In genomic region chr1:35433714-35434113, GRCh38 we compare ENCODE assay signal across 19 cellular contexts.
"Had no signal": no experiment of that assay in that cellular context is flagged by ENCODE, and none has a peak within 500 bp of the region (broad histone marks: within the 10 kb centered on the region; RNA-seq: fewer than 3 reads in every experiment).

No MANE protein-coding gene starts in this region.

- H3K4me2 ChIP-seq: hepatocyte had no signal

- H3K27me3 ChIP-seq: hepatocyte had no signal

- H3K9me3 ChIP-seq: prostate gland had no signal

- H3K27ac Mint-ChIP-seq: activated CD8-positive, alpha-beta T cell treated with anti-CD3 and anti-CD28 coated beads for 36 hours; activated naive CD8-positive, alpha-beta T cell treated with anti-CD3 and anti-CD28 coated beads, Interleukin-2, amount 50 U/mL, for 24 hours; activated T-helper 1 cell treated with anti-CD3 and anti-CD28 coated beads, Interleukin-12 subunit alpha, Interleukin-12 subunit beta, Interleukin-2, Interleukin-4 antibody, amounts not matched to agents 30 ng/mL and 10 ng/mL and 1 ng/mL, durations not matched to agents 14 hours and 24 hours and 36 hours; T-helper 1 cell treated with Interleukin-12 subunit alpha and Interleukin-12 subunit beta and Interleukin-4 antibody, amounts not matched to agents 30 μg/mL and 1 μg/mL, for 36 hours had no signal

- H3K79me2 ChIP-seq: hepatocyte had no signal

- DNase-seq: activated CD4-positive, alpha-beta T cell treated with anti-CD3 and anti-CD28 coated beads for 48 hours; activated CD8-positive, alpha-beta memory T cell treated with anti-CD3 and anti-CD28 coated beads, Interleukin-2, amount 50 U/mL, for 48 hours; activated CD8-positive, alpha-beta T cell treated with anti-CD3 and anti-CD28 coated beads for 36 hours; activated naive CD4-positive, alpha-beta T cell treated with Interleukin-2 at 50 U/mL for 16 hours; activated naive CD8-positive, alpha-beta T cell treated with anti-CD3 and anti-CD28 coated beads, Interleukin-2, amount 50 U/mL, for 24 hours; aorta; dermis blood vessel endothelial cell; islet precursor cell; naive B cell; nucleus accumbens; small intestine; stimulated activated CD4-positive, alpha-beta T cell treated with anti-CD3 and anti-CD28 coated beads, Interleukin-4, amount 100 ng/mL, for 24 hours; stimulated activated naive CD8-positive, alpha-beta T cell treated with anti-CD3 and anti-CD28 coated beads, Interleukin-15, Interleukin-2, amounts not matched to agents 100 U/mL and 50 U/mL, for 24 hours; trophoblast cell had no signal

- H3K27ac ChIP-seq: hepatocyte, prostate gland had no signal

- H3K27me3 Mint-ChIP-seq: activated CD8-positive, alpha-beta T cell treated with anti-CD3 and anti-CD28 coated beads for 36 hours; activated naive CD8-positive, alpha-beta T cell treated with anti-CD3 and anti-CD28 coated beads, Interleukin-2, amount 50 U/mL, for 24 hours; naive B cell had no signal

- H3K4me1 ChIP-seq: prostate gland had no signal

- H3K4me3 Mint-ChIP-seq: activated CD8-positive, alpha-beta T cell treated with anti-CD3 and anti-CD28 coated beads for 36 hours; activated naive CD8-positive, alpha-beta T cell treated with anti-CD3 and anti-CD28 coated beads, Interleukin-2, amount 50 U/mL, for 24 hours; activated T-helper 1 cell treated with anti-CD3 and anti-CD28 coated beads, Interleukin-12 subunit alpha, Interleukin-12 subunit beta, Interleukin-2, Interleukin-4 antibody, amounts not matched to agents 30 ng/mL and 10 ng/mL and 1 ng/mL, durations not matched to agents 14 hours and 24 hours and 36 hours; T-helper 1 cell treated with Interleukin-12 subunit alpha and Interleukin-12 subunit beta and Interleukin-4 antibody, amounts not matched to agents 30 μg/mL and 1 μg/mL, for 36 hours; WTC11 had no signal

- ATAC-seq: activated naive CD8-positive, alpha-beta T cell treated with anti-CD3 and anti-CD28 coated beads, Interleukin-2, amount 50 U/mL, for 24 hours; stimulated activated naive CD8-positive, alpha-beta T cell treated with anti-CD3 and anti-CD28 coated beads, Interleukin-15, Interleukin-2, amounts not matched to agents 100 U/mL and 50 U/mL, for 24 hours; WTC11 had no signal

- H3K9me3 Mint-ChIP-seq: activated CD8-positive, alpha-beta T cell treated with anti-CD3 and anti-CD28 coated beads for 36 hours; activated naive CD8-positive, alpha-beta T cell treated with anti-CD3 and anti-CD28 coated beads, Interleukin-2, amount 50 U/mL, for 24 hours; activated T-helper 1 cell treated with anti-CD3 and anti-CD28 coated beads, Interleukin-12 subunit alpha, Interleukin-12 subunit beta, Interleukin-2, Interleukin-4 antibody, amounts not matched to agents 30 ng/mL and 10 ng/mL and 1 ng/mL, durations not matched to agents 14 hours and 24 hours and 36 hours; T-helper 1 cell treated with Interleukin-12 subunit alpha and Interleukin-12 subunit beta and Interleukin-4 antibody, amounts not matched to agents 30 μg/mL and 1 μg/mL, for 36 hours; WTC11 had no signal

- H2AFZ ChIP-seq: hepatocyte had no signal

- H3K4me3 ChIP-seq: hepatocyte, prostate gland had no signal
